Comparison of ENCODE assay signal across 1 cellular context in the genomic region with DNA sequence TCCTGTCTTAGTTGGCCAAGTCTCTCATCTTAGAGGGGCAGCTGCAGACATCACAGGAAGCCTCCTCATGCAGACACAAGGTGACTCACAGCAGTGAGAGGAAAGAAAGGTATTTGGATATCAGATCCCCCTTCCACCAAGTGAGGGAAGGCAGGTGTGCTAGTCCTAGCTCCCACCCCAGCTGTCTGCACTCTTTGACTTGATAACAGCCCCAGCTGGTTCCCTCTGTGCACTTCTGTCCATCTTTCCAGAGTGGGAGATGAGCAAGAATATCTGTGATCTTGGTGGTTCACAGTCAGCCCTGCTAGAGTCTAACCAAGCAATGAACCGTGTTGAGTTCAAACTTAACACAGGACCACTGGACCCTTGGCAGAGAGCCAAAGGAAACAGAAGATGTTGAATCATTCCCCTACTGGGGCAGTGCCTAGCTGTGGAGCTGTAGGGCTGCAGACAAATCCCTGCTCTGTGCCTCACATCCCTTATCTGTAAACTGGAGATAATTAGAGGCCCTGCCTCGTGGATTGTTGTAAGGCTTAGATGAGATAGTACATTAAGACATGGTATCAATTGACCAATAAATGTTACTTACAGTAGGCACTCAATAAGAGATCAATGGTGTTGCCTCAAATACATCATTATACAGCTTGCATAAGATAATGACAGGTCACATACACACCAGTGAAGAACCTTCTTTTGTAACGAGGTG.
TF ChIP-seq lines count a peak whose summit lies in the region.

No MANE protein-coding gene starts in this region.

TF ChIP-seq in HepG2, 621 proteins besides CTCF, POLR2A, EP300 and RAD21 (continued from another document and continues in another):
- TF ChIP-seq, protein P1, sequence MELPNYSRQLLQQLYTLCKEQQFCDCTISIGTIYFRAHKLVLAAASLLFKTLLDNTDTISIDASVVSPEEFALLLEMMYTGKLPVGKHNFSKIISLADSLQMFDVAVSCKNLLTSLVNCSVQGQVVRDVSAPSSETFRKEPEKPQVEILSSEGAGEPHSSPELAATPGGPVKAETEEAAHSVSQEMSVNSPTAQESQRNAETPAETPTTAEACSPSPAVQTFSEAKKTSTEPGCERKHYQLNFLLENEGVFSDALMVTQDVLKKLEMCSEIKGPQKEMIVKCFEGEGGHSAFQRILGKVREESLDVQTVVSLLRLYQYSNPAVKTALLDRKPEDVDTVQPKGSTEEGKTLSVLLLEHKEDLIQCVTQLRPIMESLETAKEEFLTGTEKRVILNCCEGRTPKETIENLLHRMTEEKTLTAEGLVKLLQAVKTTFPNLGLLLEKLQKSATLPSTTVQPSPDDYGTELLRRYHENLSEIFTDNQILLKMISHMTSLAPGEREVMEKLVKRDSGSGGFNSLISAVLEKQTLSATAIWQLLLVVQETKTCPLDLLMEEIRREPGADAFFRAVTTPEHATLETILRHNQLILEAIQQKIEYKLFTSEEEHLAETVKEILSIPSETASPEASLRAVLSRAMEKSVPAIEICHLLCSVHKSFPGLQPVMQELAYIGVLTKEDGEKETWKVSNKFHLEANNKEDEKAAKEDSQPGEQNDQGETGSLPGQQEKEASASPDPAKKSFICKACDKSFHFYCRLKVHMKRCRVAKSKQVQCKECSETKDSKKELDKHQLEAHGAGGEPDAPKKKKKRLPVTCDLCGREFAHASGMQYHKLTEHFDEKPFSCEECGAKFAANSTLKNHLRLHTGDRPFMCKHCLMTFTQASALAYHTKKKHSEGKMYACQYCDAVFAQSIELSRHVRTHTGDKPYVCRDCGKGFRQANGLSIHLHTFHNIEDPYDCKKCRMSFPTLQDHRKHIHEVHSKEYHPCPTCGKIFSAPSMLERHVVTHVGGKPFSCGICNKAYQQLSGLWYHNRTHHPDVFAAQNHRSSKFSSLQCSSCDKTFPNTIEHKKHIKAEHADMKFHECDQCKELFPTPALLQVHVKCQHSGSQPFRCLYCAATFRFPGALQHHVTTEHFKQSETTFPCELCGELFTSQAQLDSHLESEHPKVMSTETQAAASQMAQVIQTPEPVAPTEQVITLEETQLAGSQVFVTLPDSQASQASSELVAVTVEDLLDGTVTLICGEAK (IDR thresholded peaks at IDR 0.05) = no peak
- TF ChIP-seq, protein P1 (CRISPR knock-in tag; IDR thresholded peaks at IDR 0.05) = peak; percentile 52; the same call in 1 of the 2 replicates
- TF ChIP-seq NCOA2 (CRISPR knock-in tag; IDR thresholded peaks at IDR 0.05) (peak; percentile 64), IRF2 (CRISPR knock-in tag; IDR thresholded peaks at IDR 0.05) (0 out of 2 replicates have a peak, but pooled peaks have one; percentile 38), KLF6 (CRISPR knock-in tag; IDR thresholded peaks at IDR 0.05) (no peak), HDAC6 (IDR thresholded peaks at IDR 0.05; ENCODE audit: low read depth, low read length) (no peak), ZNF75D (CRISPR knock-in tag; IDR thresholded peaks at IDR 0.05; ENCODE audit: borderline replicate concordance) (no peak), ZNF589 (CRISPR knock-in tag; conservative IDR thresholded peaks at IDR 0.05) (no peak), ZNF629 (CRISPR knock-in tag; conservative IDR thresholded peaks at IDR 0.05) (0 out of 2 replicates have a peak, but pooled peaks have one; percentile 31), GATA4 (IDR thresholded peaks at IDR 0.05; ENCODE audit: borderline replicate concordance, low read depth) (peak; percentile 83; the same call in 1 of the 2 replicates), ZNF292 (CRISPR knock-in tag; IDR thresholded peaks at IDR 0.05; ENCODE audit: borderline replicate concordance, low read depth) (peak; percentile 92; the same call in 1 of the 2 replicates), NFIB (CRISPR knock-in tag; IDR thresholded peaks at IDR 0.05; ENCODE audit: borderline replicate concordance) (peak; percentile 73; the same call in 1 of the 2 replicates), FOXO1 (CRISPR knock-in tag; IDR thresholded peaks at IDR 0.05) (peak; percentile 13; the same call in 1 of the 2 replicates), KMT2B (CRISPR knock-in tag; IDR thresholded peaks at IDR 0.05) (0 out of 2 replicates have a peak, but pooled peaks have one; percentile 35), ZNF557 (CRISPR knock-in tag; IDR thresholded peaks at IDR 0.05) (no peak), RCOR2 (CRISPR knock-in tag; IDR thresholded peaks at IDR 0.05) (peak; percentile 86), ZNF441 (CRISPR knock-in tag; IDR thresholded peaks at IDR 0.05; ENCODE audit: borderline replicate concordance) (0 out of 2 replicates have a peak, but pooled peaks have one; percentile 52), NR2C2 (CRISPR knock-in tag; IDR thresholded peaks at IDR 0.05; ENCODE audit: borderline replicate concordance) (peak; percentile 46; the same call in 1 of the 2 replicates), ZNF672 (CRISPR knock-in tag; IDR thresholded peaks at IDR 0.05) (no peak), GFI1 (CRISPR knock-in tag; IDR thresholded peaks at IDR 0.05; ENCODE audit: borderline replicate concordance) (peak; percentile 93), SMAD3 (CRISPR knock-in tag; IDR thresholded peaks at IDR 0.05) (0 out of 2 replicates have a peak, but pooled peaks have one; percentile 25), HOXA3 (CRISPR knock-in tag; IDR thresholded peaks at IDR 0.05) (no peak; the same call in 1 of the 2 replicates)
- TF ChIP-seq, protein P2, sequence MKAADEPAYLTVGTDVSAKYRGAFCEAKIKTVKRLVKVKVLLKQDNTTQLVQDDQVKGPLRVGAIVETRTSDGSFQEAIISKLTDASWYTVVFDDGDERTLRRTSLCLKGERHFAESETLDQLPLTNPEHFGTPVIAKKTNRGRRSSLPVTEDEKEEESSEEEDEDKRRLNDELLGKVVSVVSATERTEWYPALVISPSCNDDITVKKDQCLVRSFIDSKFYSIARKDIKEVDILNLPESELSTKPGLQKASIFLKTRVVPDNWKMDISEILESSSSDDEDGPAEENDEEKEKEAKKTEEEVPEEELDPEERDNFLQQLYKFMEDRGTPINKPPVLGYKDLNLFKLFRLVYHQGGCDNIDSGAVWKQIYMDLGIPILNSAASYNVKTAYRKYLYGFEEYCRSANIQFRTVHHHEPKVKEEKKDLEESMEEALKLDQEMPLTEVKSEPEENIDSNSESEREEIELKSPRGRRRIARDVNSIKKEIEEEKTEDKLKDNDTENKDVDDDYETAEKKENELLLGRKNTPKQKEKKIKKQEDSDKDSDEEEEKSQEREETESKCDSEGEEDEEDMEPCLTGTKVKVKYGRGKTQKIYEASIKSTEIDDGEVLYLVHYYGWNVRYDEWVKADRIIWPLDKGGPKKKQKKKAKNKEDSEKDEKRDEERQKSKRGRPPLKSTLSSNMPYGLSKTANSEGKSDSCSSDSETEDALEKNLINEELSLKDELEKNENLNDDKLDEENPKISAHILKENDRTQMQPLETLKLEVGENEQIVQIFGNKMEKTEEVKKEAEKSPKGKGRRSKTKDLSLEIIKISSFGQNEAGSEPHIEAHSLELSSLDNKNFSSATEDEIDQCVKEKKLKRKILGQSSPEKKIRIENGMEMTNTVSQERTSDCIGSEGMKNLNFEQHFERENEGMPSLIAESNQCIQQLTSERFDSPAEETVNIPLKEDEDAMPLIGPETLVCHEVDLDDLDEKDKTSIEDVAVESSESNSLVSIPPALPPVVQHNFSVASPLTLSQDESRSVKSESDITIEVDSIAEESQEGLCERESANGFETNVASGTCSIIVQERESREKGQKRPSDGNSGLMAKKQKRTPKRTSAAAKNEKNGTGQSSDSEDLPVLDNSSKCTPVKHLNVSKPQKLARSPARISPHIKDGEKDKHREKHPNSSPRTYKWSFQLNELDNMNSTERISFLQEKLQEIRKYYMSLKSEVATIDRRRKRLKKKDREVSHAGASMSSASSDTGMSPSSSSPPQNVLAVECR (CRISPR knock-in tag; IDR thresholded peaks at IDR 0.05; ENCODE audit: borderline replicate concordance) = peak; percentile 30; the same call in 1 of the 2 replicates
- TF ChIP-seq, protein P3, sequence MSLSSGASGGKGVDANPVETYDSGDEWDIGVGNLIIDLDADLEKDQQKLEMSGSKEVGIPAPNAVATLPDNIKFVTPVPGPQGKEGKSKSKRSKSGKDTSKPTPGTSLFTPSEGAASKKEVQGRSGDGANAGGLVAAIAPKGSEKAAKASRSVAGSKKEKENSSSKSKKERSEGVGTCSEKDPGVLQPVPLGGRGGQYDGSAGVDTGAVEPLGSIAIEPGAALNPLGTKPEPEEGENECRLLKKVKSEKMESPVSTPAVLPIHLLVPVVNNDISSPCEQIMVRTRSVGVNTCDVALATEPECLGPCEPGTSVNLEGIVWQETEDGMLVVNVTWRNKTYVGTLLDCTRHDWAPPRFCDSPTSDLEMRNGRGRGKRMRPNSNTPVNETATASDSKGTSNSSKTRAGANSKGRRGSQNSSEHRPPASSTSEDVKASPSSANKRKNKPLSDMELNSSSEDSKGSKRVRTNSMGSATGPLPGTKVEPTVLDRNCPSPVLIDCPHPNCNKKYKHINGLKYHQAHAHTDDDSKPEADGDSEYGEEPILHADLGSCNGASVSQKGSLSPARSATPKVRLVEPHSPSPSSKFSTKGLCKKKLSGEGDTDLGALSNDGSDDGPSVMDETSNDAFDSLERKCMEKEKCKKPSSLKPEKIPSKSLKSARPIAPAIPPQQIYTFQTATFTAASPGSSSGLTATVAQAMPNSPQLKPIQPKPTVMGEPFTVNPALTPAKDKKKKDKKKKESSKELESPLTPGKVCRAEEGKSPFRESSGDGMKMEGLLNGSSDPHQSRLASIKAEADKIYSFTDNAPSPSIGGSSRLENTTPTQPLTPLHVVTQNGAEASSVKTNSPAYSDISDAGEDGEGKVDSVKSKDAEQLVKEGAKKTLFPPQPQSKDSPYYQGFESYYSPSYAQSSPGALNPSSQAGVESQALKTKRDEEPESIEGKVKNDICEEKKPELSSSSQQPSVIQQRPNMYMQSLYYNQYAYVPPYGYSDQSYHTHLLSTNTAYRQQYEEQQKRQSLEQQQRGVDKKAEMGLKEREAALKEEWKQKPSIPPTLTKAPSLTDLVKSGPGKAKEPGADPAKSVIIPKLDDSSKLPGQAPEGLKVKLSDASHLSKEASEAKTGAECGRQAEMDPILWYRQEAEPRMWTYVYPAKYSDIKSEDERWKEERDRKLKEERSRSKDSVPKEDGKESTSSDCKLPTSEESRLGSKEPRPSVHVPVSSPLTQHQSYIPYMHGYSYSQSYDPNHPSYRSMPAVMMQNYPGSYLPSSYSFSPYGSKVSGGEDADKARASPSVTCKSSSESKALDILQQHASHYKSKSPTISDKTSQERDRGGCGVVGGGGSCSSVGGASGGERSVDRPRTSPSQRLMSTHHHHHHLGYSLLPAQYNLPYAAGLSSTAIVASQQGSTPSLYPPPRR (CRISPR knock-in tag; IDR thresholded peaks at IDR 0.05; ENCODE audit: borderline replicate concordance) = peak; percentile 88
- TF ChIP-seq, protein P4, sequence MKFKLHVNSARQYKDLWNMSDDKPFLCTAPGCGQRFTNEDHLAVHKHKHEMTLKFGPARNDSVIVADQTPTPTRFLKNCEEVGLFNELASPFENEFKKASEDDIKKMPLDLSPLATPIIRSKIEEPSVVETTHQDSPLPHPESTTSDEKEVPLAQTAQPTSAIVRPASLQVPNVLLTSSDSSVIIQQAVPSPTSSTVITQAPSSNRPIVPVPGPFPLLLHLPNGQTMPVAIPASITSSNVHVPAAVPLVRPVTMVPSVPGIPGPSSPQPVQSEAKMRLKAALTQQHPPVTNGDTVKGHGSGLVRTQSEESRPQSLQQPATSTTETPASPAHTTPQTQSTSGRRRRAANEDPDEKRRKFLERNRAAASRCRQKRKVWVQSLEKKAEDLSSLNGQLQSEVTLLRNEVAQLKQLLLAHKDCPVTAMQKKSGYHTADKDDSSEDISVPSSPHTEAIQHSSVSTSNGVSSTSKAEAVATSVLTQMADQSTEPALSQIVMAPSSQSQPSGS (CRISPR knock-in tag; IDR thresholded peaks at IDR 0.05) = peak; percentile 65; the same call in 1 of the 2 replicates
- TF ChIP-seq, protein P5, sequence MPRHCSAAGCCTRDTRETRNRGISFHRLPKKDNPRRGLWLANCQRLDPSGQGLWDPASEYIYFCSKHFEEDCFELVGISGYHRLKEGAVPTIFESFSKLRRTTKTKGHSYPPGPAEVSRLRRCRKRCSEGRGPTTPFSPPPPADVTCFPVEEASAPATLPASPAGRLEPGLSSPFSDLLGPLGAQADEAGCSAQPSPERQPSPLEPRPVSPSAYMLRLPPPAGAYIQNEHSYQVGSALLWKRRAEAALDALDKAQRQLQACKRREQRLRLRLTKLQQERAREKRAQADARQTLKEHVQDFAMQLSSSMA (CRISPR knock-in tag; IDR thresholded peaks at IDR 0.05) = no peak
- TF ChIP-seq, protein P6, sequence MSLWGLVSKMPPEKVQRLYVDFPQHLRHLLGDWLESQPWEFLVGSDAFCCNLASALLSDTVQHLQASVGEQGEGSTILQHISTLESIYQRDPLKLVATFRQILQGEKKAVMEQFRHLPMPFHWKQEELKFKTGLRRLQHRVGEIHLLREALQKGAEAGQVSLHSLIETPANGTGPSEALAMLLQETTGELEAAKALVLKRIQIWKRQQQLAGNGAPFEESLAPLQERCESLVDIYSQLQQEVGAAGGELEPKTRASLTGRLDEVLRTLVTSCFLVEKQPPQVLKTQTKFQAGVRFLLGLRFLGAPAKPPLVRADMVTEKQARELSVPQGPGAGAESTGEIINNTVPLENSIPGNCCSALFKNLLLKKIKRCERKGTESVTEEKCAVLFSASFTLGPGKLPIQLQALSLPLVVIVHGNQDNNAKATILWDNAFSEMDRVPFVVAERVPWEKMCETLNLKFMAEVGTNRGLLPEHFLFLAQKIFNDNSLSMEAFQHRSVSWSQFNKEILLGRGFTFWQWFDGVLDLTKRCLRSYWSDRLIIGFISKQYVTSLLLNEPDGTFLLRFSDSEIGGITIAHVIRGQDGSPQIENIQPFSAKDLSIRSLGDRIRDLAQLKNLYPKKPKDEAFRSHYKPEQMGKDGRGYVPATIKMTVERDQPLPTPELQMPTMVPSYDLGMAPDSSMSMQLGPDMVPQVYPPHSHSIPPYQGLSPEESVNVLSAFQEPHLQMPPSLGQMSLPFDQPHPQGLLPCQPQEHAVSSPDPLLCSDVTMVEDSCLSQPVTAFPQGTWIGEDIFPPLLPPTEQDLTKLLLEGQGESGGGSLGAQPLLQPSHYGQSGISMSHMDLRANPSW (CRISPR knock-in tag; IDR thresholded peaks at IDR 0.05; ENCODE audit: borderline replicate concordance) = no peak; the same call in 1 of the 2 replicates
